ENCODE assay signal across 1 cellular context in the genomic region with DNA sequence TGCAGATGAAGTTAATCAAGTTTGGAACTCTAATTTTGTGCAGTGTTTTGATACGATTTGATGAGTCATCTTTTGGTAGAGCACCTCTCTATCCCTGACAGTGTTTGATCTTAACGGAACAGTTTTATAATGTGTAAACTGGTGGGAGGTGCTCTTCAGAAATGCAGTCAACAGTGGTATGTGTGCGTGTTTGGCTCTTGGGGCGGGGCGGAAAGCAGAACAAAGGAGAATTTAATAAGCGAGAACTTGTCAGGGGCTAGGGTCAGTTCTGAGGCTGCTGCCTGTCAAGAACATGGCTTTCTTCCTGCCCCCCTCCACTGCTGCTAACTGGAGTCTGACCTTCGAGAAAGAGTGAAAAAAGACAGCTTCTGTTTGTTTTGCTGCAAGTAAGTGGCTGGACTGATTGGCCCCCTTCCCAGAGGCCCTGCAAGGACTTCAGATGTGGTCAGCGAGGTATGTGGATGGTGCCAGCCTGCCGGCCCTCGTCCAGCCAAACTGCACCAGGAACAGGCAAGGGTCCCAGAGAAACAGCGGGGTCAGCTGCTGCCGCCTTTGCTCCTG.
A peak's percentile ranks its signal among the peaks of the same experiment; 100 is the strongest.
TF ChIP-seq lines count a peak whose summit lies in the region.

No MANE protein-coding gene starts in this region.

TF ChIP-seq in HepG2, 621 proteins besides CTCF, POLR2A, EP300 and RAD21 (continued from another document and continues in another):
- TF ChIP-seq, protein P1, sequence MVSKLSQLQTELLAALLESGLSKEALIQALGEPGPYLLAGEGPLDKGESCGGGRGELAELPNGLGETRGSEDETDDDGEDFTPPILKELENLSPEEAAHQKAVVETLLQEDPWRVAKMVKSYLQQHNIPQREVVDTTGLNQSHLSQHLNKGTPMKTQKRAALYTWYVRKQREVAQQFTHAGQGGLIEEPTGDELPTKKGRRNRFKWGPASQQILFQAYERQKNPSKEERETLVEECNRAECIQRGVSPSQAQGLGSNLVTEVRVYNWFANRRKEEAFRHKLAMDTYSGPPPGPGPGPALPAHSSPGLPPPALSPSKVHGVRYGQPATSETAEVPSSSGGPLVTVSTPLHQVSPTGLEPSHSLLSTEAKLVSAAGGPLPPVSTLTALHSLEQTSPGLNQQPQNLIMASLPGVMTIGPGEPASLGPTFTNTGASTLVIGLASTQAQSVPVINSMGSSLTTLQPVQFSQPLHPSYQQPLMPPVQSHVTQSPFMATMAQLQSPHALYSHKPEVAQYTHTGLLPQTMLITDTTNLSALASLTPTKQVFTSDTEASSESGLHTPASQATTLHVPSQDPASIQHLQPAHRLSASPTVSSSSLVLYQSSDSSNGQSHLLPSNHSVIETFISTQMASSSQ (IDR thresholded peaks at IDR 0.05; ENCODE audit: low read depth), result 0 out of 2 replicates have a peak, but pooled peaks have one; percentile 48
- TF ChIP-seq, protein P1 (CRISPR knock-in tag; IDR thresholded peaks at IDR 0.05; ENCODE audit: borderline replicate concordance), result peak; percentile 48; the same call in 1 of the 2 replicates
- TF ChIP-seq KMT2A (CRISPR knock-in tag; IDR thresholded peaks at IDR 0.05), result no peak
- TF ChIP-seq ZKSCAN8 (CRISPR knock-in tag; IDR thresholded peaks at IDR 0.05; ENCODE audit: borderline replicate concordance), result 0 out of 2 replicates have a peak, but pooled peaks have one; percentile 7
- TF ChIP-seq KLF16 (CRISPR knock-in tag; IDR thresholded peaks at IDR 0.05), result peak in 1 of 2 experiments; percentile 57; a peak in 1 of 4 replicates
- peak; percentile 82 for TF ChIP-seq ZNF362 (CRISPR knock-in tag; IDR thresholded peaks at IDR 0.05; ENCODE audit: borderline replicate concordance)
- TF ChIP-seq, protein P2, sequence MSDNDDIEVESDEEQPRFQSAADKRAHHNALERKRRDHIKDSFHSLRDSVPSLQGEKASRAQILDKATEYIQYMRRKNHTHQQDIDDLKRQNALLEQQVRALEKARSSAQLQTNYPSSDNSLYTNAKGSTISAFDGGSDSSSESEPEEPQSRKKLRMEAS (IDR thresholded peaks at IDR 0.05), result peak; percentile 55; the same call in 1 of the 2 replicates
- TF ChIP-seq GLI4 (CRISPR knock-in tag; IDR thresholded peaks at IDR 0.05; ENCODE audit: borderline replicate concordance), result no peak
- TF ChIP-seq ZNF639 (CRISPR knock-in tag; conservative IDR thresholded peaks at IDR 0.05), result 0 out of 2 replicates have a peak, but pooled peaks have one; percentile 35
- TF ChIP-seq ZNF274 (CRISPR knock-in tag; IDR thresholded peaks at IDR 0.05), result no peak
- peak; percentile 88; the same call in 1 of the 2 replicates for TF ChIP-seq NFIC (IDR thresholded peaks at IDR 0.05; ENCODE audit: low read length)
- peak; percentile 68 for TF ChIP-seq XRCC5 (optimal IDR thresholded peaks at IDR 0.05; ENCODE audit: low read length)
- peak; percentile 89 to 94 for TF ChIP-seq MAFK (conservative IDR thresholded peaks at IDR 0.05 in 1 of 2, IDR thresholded peaks at IDR 0.05 in 1 of 2; ENCODE audit: low read length in 2 of 2)
- TF ChIP-seq ZNF20 (CRISPR knock-in tag; IDR thresholded peaks at IDR 0.05), result no peak
- peak; percentile 47; the same call in 1 of the 2 replicates for TF ChIP-seq ZNF331 (CRISPR knock-in tag; IDR thresholded peaks at IDR 0.05)
- 0 out of 2 replicates have a peak, but pooled peaks have one; percentile 21 for TF ChIP-seq ZNF768 (CRISPR knock-in tag; IDR thresholded peaks at IDR 0.05)
- peak; percentile 42; the same call in 1 of the 2 replicates for TF ChIP-seq ARID4A (CRISPR knock-in tag; IDR thresholded peaks at IDR 0.05; ENCODE audit: borderline replicate concordance)
- peak; percentile 26; the same call in 1 of the 2 replicates for TF ChIP-seq ZNF503 (CRISPR knock-in tag; IDR thresholded peaks at IDR 0.05)
- peak; percentile 55; the same call in 1 of the 2 replicates for TF ChIP-seq SALL1 (CRISPR knock-in tag; IDR thresholded peaks at IDR 0.05)
- TF ChIP-seq FOXP1 (IDR thresholded peaks at IDR 0.05), result no peak
- TF ChIP-seq FOXP1 (CRISPR knock-in tag; IDR thresholded peaks at IDR 0.05), result peak; percentile 70; the same call in 1 of the 2 replicates
- TF ChIP-seq ZNF577 (CRISPR knock-in tag; IDR thresholded peaks at IDR 0.05; ENCODE audit: borderline replicate concordance, low read depth), result no peak
- TF ChIP-seq ZNF124 (CRISPR knock-in tag; IDR thresholded peaks at IDR 0.05), result 0 out of 2 replicates have a peak, but pooled peaks have one; percentile 52
- TF ChIP-seq KDM2A (CRISPR knock-in tag; IDR thresholded peaks at IDR 0.05; ENCODE audit: borderline replicate concordance, low read depth), result 0 out of 2 replicates have a peak, but pooled peaks have one; percentile 30
- TF ChIP-seq, protein P3, sequence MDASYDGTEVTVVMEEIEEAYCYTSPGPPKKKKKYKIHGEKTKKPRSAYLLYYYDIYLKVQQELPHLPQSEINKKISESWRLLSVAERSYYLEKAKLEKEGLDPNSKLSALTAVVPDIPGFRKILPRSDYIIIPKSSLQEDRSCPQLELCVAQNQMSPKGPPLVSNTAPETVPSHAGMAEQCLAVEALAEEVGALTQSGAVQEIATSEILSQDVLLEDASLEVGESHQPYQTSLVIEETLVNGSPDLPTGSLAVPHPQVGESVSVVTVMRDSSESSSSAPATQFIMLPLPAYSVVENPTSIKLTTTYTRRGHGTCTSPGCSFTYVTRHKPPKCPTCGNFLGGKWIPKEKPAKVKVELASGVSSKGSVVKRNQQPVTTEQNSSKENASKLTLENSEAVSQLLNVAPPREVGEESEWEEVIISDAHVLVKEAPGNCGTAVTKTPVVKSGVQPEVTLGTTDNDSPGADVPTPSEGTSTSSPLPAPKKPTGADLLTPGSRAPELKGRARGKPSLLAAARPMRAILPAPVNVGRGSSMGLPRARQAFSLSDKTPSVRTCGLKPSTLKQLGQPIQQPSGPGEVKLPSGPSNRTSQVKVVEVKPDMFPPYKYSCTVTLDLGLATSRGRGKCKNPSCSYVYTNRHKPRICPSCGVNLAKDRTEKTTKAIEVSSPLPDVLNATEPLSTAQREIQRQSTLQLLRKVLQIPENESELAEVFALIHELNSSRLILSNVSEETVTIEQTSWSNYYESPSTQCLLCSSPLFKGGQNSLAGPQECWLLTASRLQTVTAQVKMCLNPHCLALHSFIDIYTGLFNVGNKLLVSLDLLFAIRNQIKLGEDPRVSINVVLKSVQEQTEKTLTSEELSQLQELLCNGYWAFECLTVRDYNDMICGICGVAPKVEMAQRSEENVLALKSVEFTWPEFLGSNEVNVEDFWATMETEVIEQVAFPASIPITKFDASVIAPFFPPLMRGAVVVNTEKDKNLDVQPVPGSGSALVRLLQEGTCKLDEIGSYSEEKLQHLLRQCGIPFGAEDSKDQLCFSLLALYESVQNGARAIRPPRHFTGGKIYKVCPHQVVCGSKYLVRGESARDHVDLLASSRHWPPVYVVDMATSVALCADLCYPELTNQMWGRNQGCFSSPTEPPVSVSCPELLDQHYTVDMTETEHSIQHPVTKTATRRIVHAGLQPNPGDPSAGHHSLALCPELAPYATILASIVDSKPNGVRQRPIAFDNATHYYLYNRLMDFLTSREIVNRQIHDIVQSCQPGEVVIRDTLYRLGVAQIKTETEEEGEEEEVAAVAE (CRISPR knock-in tag; IDR thresholded peaks at IDR 0.05; ENCODE audit: borderline replicate concordance), result peak; percentile 27; the same call in 1 of the 2 replicates
- TF ChIP-seq, protein P4, sequence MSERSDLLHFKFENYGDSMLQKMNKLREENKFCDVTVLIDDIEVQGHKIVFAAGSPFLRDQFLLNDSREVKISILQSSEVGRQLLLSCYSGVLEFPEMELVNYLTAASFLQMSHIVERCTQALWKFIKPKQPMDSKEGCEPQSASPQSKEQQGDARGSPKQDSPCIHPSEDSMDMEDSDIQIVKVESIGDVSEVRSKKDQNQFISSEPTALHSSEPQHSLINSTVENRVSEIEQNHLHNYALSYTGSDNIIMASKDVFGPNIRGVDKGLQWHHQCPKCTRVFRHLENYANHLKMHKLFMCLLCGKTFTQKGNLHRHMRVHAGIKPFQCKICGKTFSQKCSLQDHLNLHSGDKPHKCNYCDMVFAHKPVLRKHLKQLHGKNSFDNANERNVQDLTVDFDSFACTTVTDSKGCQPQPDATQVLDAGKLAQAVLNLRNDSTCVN (CRISPR knock-in tag; IDR thresholded peaks at IDR 0.05; ENCODE audit: borderline replicate concordance), result 0 out of 2 replicates have a peak, but pooled peaks have one; percentile 31
- TF ChIP-seq, protein P5, sequence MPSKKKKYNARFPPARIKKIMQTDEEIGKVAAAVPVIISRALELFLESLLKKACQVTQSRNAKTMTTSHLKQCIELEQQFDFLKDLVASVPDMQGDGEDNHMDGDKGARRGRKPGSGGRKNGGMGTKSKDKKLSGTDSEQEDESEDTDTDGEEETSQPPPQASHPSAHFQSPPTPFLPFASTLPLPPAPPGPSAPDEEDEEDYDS (CRISPR knock-in tag; IDR thresholded peaks at IDR 0.05), result peak; percentile 45; the same call in 1 of the 2 replicates
- TF ChIP-seq ZNF333 (CRISPR knock-in tag; IDR thresholded peaks at IDR 0.05; ENCODE audit: borderline replicate concordance), result no peak
